In genomic region chr22:26945565-26945964, GRCh38 we compare ENCODE assay signal across 25 cellular contexts.
"Had no signal": no experiment of that assay in that cellular context is flagged by ENCODE, and none has a peak within 500 bp of the region (broad histone marks: within the 10 kb centered on the region; RNA-seq: fewer than 3 reads in every experiment).

No MANE protein-coding gene starts in this region.

- ATAC-seq: effector memory CD8-positive, alpha-beta T cell; esophagus mucosa; foreskin keratinocyte; gastrocnemius medialis; gastroesophageal sphincter; heart left ventricle; heart right ventricle had no signal

- H3K4me1 ChIP-seq: colonic mucosa, esophagus squamous epithelium, foreskin keratinocyte, gastrocnemius medialis, heart left ventricle, heart right ventricle had no signal

- H3K36me3 ChIP-seq: colonic mucosa, esophagus muscularis mucosa, esophagus squamous epithelium, gastrocnemius medialis, gastroesophageal sphincter, heart left ventricle, heart right ventricle had no signal

- H3K4me3 Mint-ChIP-seq: dendritic cell treated with granulocyte-macrophage colony-stimulating factor and Interleukin-4, amounts not matched to agents 40 ng/mL and 50 ng/mL, for 4 days; effector memory CD8-positive, alpha-beta T cell; endodermal cell had no signal

- H3K27ac Mint-ChIP-seq: dendritic cell treated with granulocyte-macrophage colony-stimulating factor and Interleukin-4, amounts not matched to agents 40 ng/mL and 50 ng/mL, for 4 days; effector memory CD8-positive, alpha-beta T cell; endodermal cell had no signal

- H3K9me3 Mint-ChIP-seq: dendritic cell treated with granulocyte-macrophage colony-stimulating factor and Interleukin-4, amounts not matched to agents 40 ng/mL and 50 ng/mL, for 4 days; effector memory CD8-positive, alpha-beta T cell; endodermal cell had no signal

- H3K9me3 ChIP-seq: colonic mucosa, esophagus muscularis mucosa, esophagus squamous epithelium, gastrocnemius medialis, gastroesophageal sphincter, heart left ventricle, heart right ventricle had no signal

- H3K27ac ChIP-seq: colonic mucosa, coronary artery, dorsolateral prefrontal cortex, epithelial cell of prostate, esophagus muscularis mucosa, esophagus squamous epithelium, foreskin keratinocyte, gastrocnemius medialis, gastroesophageal sphincter, heart left ventricle, heart right ventricle had no signal

- H3K27me3 ChIP-seq: colonic mucosa, esophagus muscularis mucosa, esophagus squamous epithelium, foreskin keratinocyte, gastrocnemius medialis, gastroesophageal sphincter, heart left ventricle had no signal

- H3K4me1 Mint-ChIP-seq: endodermal cell had no signal

- DNase-seq: colonic mucosa; cortex of kidney; dermis blood vessel endothelial cell; dorsolateral prefrontal cortex; effector CD4-positive, alpha-beta T cell; effector CD8-positive, alpha-beta T cell; effector memory CD4-positive, alpha-beta T cell; effector memory CD8-positive, alpha-beta T cell; endodermal cell; erythroblast; esophagus squamous epithelium; foreskin fibroblast; foreskin keratinocyte; foreskin melanocyte; gastrocnemius medialis; glutamatergic neuron; head of caudate nucleus; heart left ventricle; heart right ventricle had no signal

- H3K4me3 ChIP-seq: colonic mucosa, coronary artery, dorsolateral prefrontal cortex, esophagus muscularis mucosa, esophagus squamous epithelium, gastrocnemius medialis, gastroesophageal sphincter, heart left ventricle, heart right ventricle had no signal
